In genomic region chr7:7640221-7641128, GRCh38 we compare ENCODE assay signal across 1 cellular context.
TF ChIP-seq lines count a peak whose summit lies in the region.

TSS of gene UMAD1 (plus strand) at chr7:7640752. CDS start at chr7:7673372, 32,620 bp downstream.

TF ChIP-seq in K562, 482 proteins besides CTCF, POLR2A, EP300 and RAD21 (continued from another document and continues in another):
- TF ChIP-seq RREB1 (CRISPR knock-in tag; IDR thresholded peaks at IDR 0.05) (peak; percentile 88; the same call in 1 of the 2 replicates), GTF2E2 (tag; IDR thresholded peaks at IDR 0.05) (peak; percentile 64; the same call in 1 of the 2 replicates), HINFP (tag; conservative IDR thresholded peaks at IDR 0.05; ENCODE audit: low read depth) (no peak), ZNF311 (CRISPR knock-in tag; IDR thresholded peaks at IDR 0.05) (no peak), YY1 (IDR thresholded peaks at IDR 0.05; ENCODE audit: borderline replicate concordance in 1 of 3, control insufficient read depth in 1 of 3, extremely low read depth in 1 of 3, insufficient read depth in 3 of 3, insufficient read length in 1 of 3, insufficient replicate concordance in 2 of 3, low read depth in 1 of 3, low read length in 2 of 3) (peak; percentile 53 to 91 (median 87)), NR2C1 (IDR thresholded peaks at IDR 0.05) (peak; percentile 97), NR2C1 (tag; IDR thresholded peaks at IDR 0.05) (peak; percentile 97), ZNF165 (CRISPR knock-in tag; IDR thresholded peaks at IDR 0.05; ENCODE audit: borderline replicate concordance) (0 out of 2 replicates have a peak, but pooled peaks have one; percentile 48), E2F1 (CRISPR knock-in tag; IDR thresholded peaks at IDR 0.05) (peak; percentile 98), KDM2B (CRISPR knock-in tag; IDR thresholded peaks at IDR 0.05) (0 out of 2 replicates have a peak, but pooled peaks have one; percentile 28), XRCC4 (IDR thresholded peaks at IDR 0.05; ENCODE audit: extremely low read depth, insufficient read depth, insufficient read length) (no peak), ELF4 (CRISPR knock-in tag; IDR thresholded peaks at IDR 0.05) (peak; percentile 70), WHSC1 (IDR thresholded peaks at IDR 0.05; ENCODE audit: low read length) (no peak), ZNF444 (CRISPR knock-in tag; IDR thresholded peaks at IDR 0.05) (no peak), RHOXF2B (CRISPR knock-in tag; conservative IDR thresholded peaks at IDR 0.05) (no peak), PBX2 (CRISPR knock-in tag; IDR thresholded peaks at IDR 0.05; ENCODE audit: low read depth) (no peak), PBX2 (tag; conservative IDR thresholded peaks at IDR 0.05; ENCODE audit: low read depth) (no peak; the same call in 1 of the 2 replicates), CREM (IDR thresholded peaks at IDR 0.05; ENCODE audit: low read depth) (peak; percentile 82), ZNF639 (CRISPR knock-in tag; conservative IDR thresholded peaks at IDR 0.05 in 1 of 2, IDR thresholded peaks at IDR 0.05 in 1 of 2) (peak in 1 of 2 experiments; percentile 56; a peak in 2 of 4 replicates), THRB (CRISPR knock-in tag; conservative IDR thresholded peaks at IDR 0.05) (no peak), ATF1 (CRISPR knock-in tag; IDR thresholded peaks at IDR 0.05) (no peak), ATF1 (tag; IDR thresholded peaks at IDR 0.05) (peak; percentile 96), PURB (CRISPR knock-in tag; IDR thresholded peaks at IDR 0.05; ENCODE audit: low read depth) (no peak), TBP (optimal IDR thresholded peaks at IDR 0.05; ENCODE audit: low read depth, low read length) (peak; percentile 89), GATA2 (CRISPR knock-in tag; IDR thresholded peaks at IDR 0.05) (no peak; the same call in 1 of the 2 replicates), KDM5B (IDR thresholded peaks at IDR 0.05; ENCODE audit: insufficient replicate concordance, low read depth, low read length) (peak; percentile 67), DIDO1 (tag; IDR thresholded peaks at IDR 0.05; ENCODE audit: low read depth) (peak; percentile 92), ZSCAN32 (CRISPR knock-in tag; IDR thresholded peaks at IDR 0.05) (no peak), NONO (IDR thresholded peaks at IDR 0.05; ENCODE audit: low read depth in 2 of 2, low read length in 1 of 2) (peak in 1 of 2 experiments; percentile 12; a peak in 1 of 4 replicates), CHD2 (IDR thresholded peaks at IDR 0.05; ENCODE audit: low read depth, low read length) (peak; percentile 94), ZHX1 (conservative IDR thresholded peaks at IDR 0.05; ENCODE audit: low read length) (no peak), SP1 (CRISPR knock-in tag; IDR thresholded peaks at IDR 0.05) (peak; percentile 83), HDAC1 (IDR thresholded peaks at IDR 0.05) (peak in 1 of 2 experiments; percentile 95; a peak in 2 of 4 replicates), MYBL2 (IDR thresholded peaks at IDR 0.05; ENCODE audit: low read depth) (peak; percentile 69; the same call in 1 of the 2 replicates), MYBL2 (CRISPR knock-in tag; IDR thresholded peaks at IDR 0.05; ENCODE audit: borderline replicate concordance) (no peak), SMARCA4 (IDR thresholded peaks at IDR 0.05) (0 out of 2 replicates have a peak, but pooled peaks have one; percentile 35), POLR2G (IDR thresholded peaks at IDR 0.05; ENCODE audit: low read depth, low read length) (peak; percentile 93), FOXP1 (CRISPR knock-in tag; IDR thresholded peaks at IDR 0.05) (peak; percentile 81; the same call in 1 of the 2 replicates), TAF7 (tag; IDR thresholded peaks at IDR 0.05) (peak; percentile 56), MAX (CRISPR knock-in tag; IDR thresholded peaks at IDR 0.05) (peak; percentile 51; the same call in 1 of the 2 replicates), FOXJ2 (tag; IDR thresholded peaks at IDR 0.05) (peak; percentile 55; the same call in 1 of the 2 replicates), HNRNPH1 (optimal IDR thresholded peaks at IDR 0.05; ENCODE audit: low read depth, low read length) (no peak), MEF2D (tag; conservative IDR thresholded peaks at IDR 0.05; ENCODE audit: low read depth) (no peak), ETS2 (tag; IDR thresholded peaks at IDR 0.05; ENCODE audit: borderline replicate concordance, poor library complexity, severe bottlenecking) (no peak), TCF3 (CRISPR knock-in tag; IDR thresholded peaks at IDR 0.05) (peak; percentile 37), GTF2B (IDR thresholded peaks at IDR 0.05; ENCODE audit: extremely low read depth, insufficient read length) (no peak), GATAD2B (IDR thresholded peaks at IDR 0.05; ENCODE audit: borderline replicate concordance) (peak; percentile 54; the same call in 1 of the 2 replicates)
